In genomic region chr10:4004144-4004543, GRCh38 we compare ENCODE assay signal across 18 cellular contexts.
"Had no signal": no experiment of that assay in that cellular context is flagged by ENCODE, and none has a peak within 500 bp of the region (broad histone marks: within the 10 kb centered on the region; RNA-seq: fewer than 3 reads in every experiment).

No MANE protein-coding gene starts in this region.

- H3K4me1 ChIP-seq: prostate gland, right atrium auricular region, upper lobe of left lung had no signal

- H3K27me3 ChIP-seq: heart left ventricle, right atrium auricular region, upper lobe of left lung had no signal

- H3K9me3 ChIP-seq: prostate gland, right atrium auricular region, upper lobe of left lung had no signal

- H3K4me3 Mint-ChIP-seq: activated naive CD4-positive, alpha-beta T cell treated with anti-CD3 and anti-CD28 coated beads, Interleukin-2, amount 10 ng/mL, durations not matched to agents 7 days and 5 days; activated T-cell treated with anti-CD3 and anti-CD28 coated beads, Interleukin-2, amount 50 U/mL, for 4 hours; naive B cell; stimulated activated effector memory CD8-positive, alpha-beta T cell treated with anti-CD3 and anti-CD28 coated beads, Interleukin-12 subunit alpha, Interleukin-12 subunit beta, amount 100 ng/mL, for 72 hours had no signal

- H3K36me3 ChIP-seq: heart left ventricle, prostate gland, right atrium auricular region, upper lobe of left lung had no signal

- DNase-seq: activated CD8-positive, alpha-beta memory T cell treated with anti-CD3 and anti-CD28 coated beads for 24 hours; activated CD8-positive, alpha-beta memory T cell treated with anti-CD3 and anti-CD28 coated beads, Interleukin-2, amount 50 U/mL, for 4 hours; activated effector memory CD4-positive, alpha-beta T cell treated with anti-CD3 and anti-CD28 coated beads, Interleukin-2, amount 50 U/mL, for 16 hours; activated naive CD4-positive, alpha-beta T cell treated with anti-CD3 and anti-CD28 coated beads, Interleukin-2, amount 10 ng/mL, durations not matched to agents 7 days and 5 days; activated T-cell treated with anti-CD3 and anti-CD28 coated beads, Interleukin-2, amount 50 U/mL, for 4 hours; amygdala; cerebellar nuclear complex; heart left ventricle; left colon; naive B cell; stimulated activated CD4-positive, alpha-beta T cell treated with anti-CD3 and anti-CD28 coated beads, Interleukin-12 subunit alpha, Interleukin-12 subunit beta, amount 100 ng/mL, for 4 hours; T-helper 9 cell had no signal

- H3K4me3 ChIP-seq: coronary artery, heart left ventricle, prostate gland, right atrium auricular region, upper lobe of left lung had no signal

- ATAC-seq: activated T-cell treated with anti-CD3 and anti-CD28 coated beads, Interleukin-2, amount 50 U/mL, for 4 hours; left colon had no signal

- H3K27ac ChIP-seq: coronary artery, epithelial cell of prostate, prostate gland, right atrium auricular region, upper lobe of left lung had no signal

- H3K27ac Mint-ChIP-seq: activated naive CD4-positive, alpha-beta T cell treated with anti-CD3 and anti-CD28 coated beads, Interleukin-2, amount 10 ng/mL, durations not matched to agents 7 days and 5 days; stimulated activated effector memory CD8-positive, alpha-beta T cell treated with anti-CD3 and anti-CD28 coated beads, Interleukin-12 subunit alpha, Interleukin-12 subunit beta, amount 100 ng/mL, for 72 hours had no signal

- H3K36me3 Mint-ChIP-seq: stimulated activated effector memory CD8-positive, alpha-beta T cell treated with anti-CD3 and anti-CD28 coated beads, Interleukin-12 subunit alpha, Interleukin-12 subunit beta, amount 100 ng/mL, for 72 hours had no signal
